In genomic region chr10:116892873-116893685, GRCh38 we compare ENCODE assay signal across 15 cellular contexts. TPM values are rescaled to one million over a fixed set of nuclear protein-coding genes. Genes with fewer than 3 reads are reported as not detected.
A peak's percentile ranks its signal among the peaks of the same experiment; 100 is the strongest.
DNase-seq lines count a peak whose midpoint lies in the region; ATAC-seq and TF ChIP-seq lines count a peak whose summit lies in the region.
"Had no signal": no experiment of that assay in that cellular context is flagged by ENCODE, and none has a peak within 500 bp of the region (broad histone marks: within the 10 kb centered on the region; RNA-seq: fewer than 3 reads in every experiment).

No MANE protein-coding gene starts in this region.

- peak overlapping the region; percentile 43; the same call in 1 of the 2 replicates for H3K27ac ChIP-seq in HEK293 (ENCODE audit: extremely low read depth, low read depth, low read length)
- H3K27ac ChIP-seq in body of pancreas: no peak overlapping the region
- H3K27ac ChIP-seq: suprapubic skin had no signal

- TF ChIP-seq POLR2A in body of pancreas (IDR thresholded peaks at IDR 0.05): no peak

- H3K9me3 Mint-ChIP-seq in central memory CD8-positive, alpha-beta T cell: no peaks in the 10 kb centered on the region
- H3K9me3 Mint-ChIP-seq in nephron: no peaks in the 10 kb centered on the region
- H3K9me3 Mint-ChIP-seq: activated CD4-positive, alpha-beta T cell treated with anti-CD3 and anti-CD28 coated beads, Interleukin-2, amount 10 ng/mL, durations not matched to agents 24 days and 14 days had no signal

- H3K9me3 ChIP-seq in HEK293 (ENCODE audit: control insufficient read depth, insufficient read depth, low read depth, low read length) (no peaks in the 10 kb centered on the region), body of pancreas (no peaks in the 10 kb centered on the region)
- H3K9me3 ChIP-seq: suprapubic skin had no signal

- TF ChIP-seq CTCF in HEK293 (tag by site-specific recombination; IDR thresholded peaks at IDR 0.05) (no peak), nephron (IDR thresholded peaks at IDR 0.05; ENCODE audit: unreplicated experiment in 3 of 3) (no peak), body of pancreas (IDR thresholded peaks at IDR 0.05) (no peak)

- no peak for ATAC-seq in central memory CD8-positive, alpha-beta T cell (replicated peaks; ENCODE audit: extremely low read depth, poor library complexity, severe bottlenecking)
- ATAC-seq in body of pancreas: no peak

- POLR2A ChIA-PET in HEK293 (lab: Yijun Ruan, JAX): no interaction called here

- H3K4me1 ChIP-seq in HEK293 (ENCODE audit: control insufficient read depth, insufficient read depth, low read length): peaks cover 23% of the 10 kb centered on the region
- H3K4me1 ChIP-seq in body of pancreas: peaks cover 12% of the 10 kb centered on the region

- CTCF ChIA-PET in HEK293 (lab: Yijun Ruan, JAX): interaction anchor here (0.6 to 3.5 kb wide), 5 partner anchors 96 to 1357 kb away, joined by 3 to 16 read pairs (median 4); no protein-coding TSS in a partner anchor

- no peaks in the 10 kb centered on the region for H3K27me3 ChIP-seq in body of pancreas
- H3K27me3 ChIP-seq: suprapubic skin had no signal

- intact Hi-C loops in body of pancreas (cut with DNase I): no loop called here

- H3K27me3 Mint-ChIP-seq in central memory CD8-positive, alpha-beta T cell: peaks cover 36% of the 10 kb centered on the region
- no peaks in the 10 kb centered on the region for H3K27me3 Mint-ChIP-seq in nephron (ENCODE audit: low read depth)

- H3K4me3 Mint-ChIP-seq in central memory CD8-positive, alpha-beta T cell: no peak overlapping the region
- peak overlapping the region; percentile 10 to 21 (median 20) for H3K4me3 Mint-ChIP-seq in nephron
- H3K4me3 Mint-ChIP-seq: activated CD4-positive, alpha-beta T cell treated with anti-CD3 and anti-CD28 coated beads, Interleukin-2, amount 10 ng/mL, durations not matched to agents 24 days and 14 days had no signal

- H3K36me3 ChIP-seq in HEK293 (ENCODE audit: control insufficient read depth in 2 of 2, insufficient read depth in 1 of 2, low read length in 2 of 2) (peaks cover 0 to 3% of the 10 kb centered on the region in 2 experiments; a peak in 1 of 3 replicates), body of pancreas (replicated peaks in 1 of 2; ENCODE audit: insufficient read depth in 1 of 2, low read depth in 2 of 2) (no peaks in the 10 kb centered on the region)

- WGBS in body of pancreas, 2 donors: 50 to 79% methylated on average over 11 of the region's 11 CpGs

- DNase-seq in NCI-H345 (lab: John Stamatoyannopoulos, UW): peak; percentile 65
- DNase-seq in central memory CD8-positive, alpha-beta T cell (ENCODE audit: low spot score in 2 of 2): no peak
- DNase-seq in activated naive CD4-positive, alpha-beta T cell (lab: John Stamatoyannopoulos, UW): no peak
- no peak for DNase-seq in activated CD4-positive, alpha-beta T cell treated with anti-CD3 and anti-CD28 coated beads for 1 hour
- DNase-seq in body of pancreas: no peak
- DNase-seq in COLO668 (lab: John Stamatoyannopoulos, UW; ENCODE audit: unreplicated experiment): no peak
- DNase-seq: activated CD4-positive, alpha-beta T cell treated with anti-CD3 and anti-CD28 coated beads, Interleukin-2, amount 10 ng/mL, durations not matched to agents 24 days and 14 days; C1 segment of cervical spinal cord; GDM1; NCI-H1048; OCI-M1 had no signal

- peak overlapping the region; percentile 41 for H3K27ac Mint-ChIP-seq in central memory CD8-positive, alpha-beta T cell (ENCODE audit: low read depth)
- H3K27ac Mint-ChIP-seq in nephron: peak overlapping the region; percentile 46 to 81 (median 71)
- H3K27ac Mint-ChIP-seq: activated CD4-positive, alpha-beta T cell treated with anti-CD3 and anti-CD28 coated beads, Interleukin-2, amount 10 ng/mL, durations not matched to agents 24 days and 14 days had no signal

- H3K36me3 Mint-ChIP-seq in central memory CD8-positive, alpha-beta T cell (ENCODE audit: insufficient read depth): no peaks in the 10 kb centered on the region
- H3K36me3 Mint-ChIP-seq in nephron (ENCODE audit: low read depth): no peaks in the 10 kb centered on the region

- no peaks in the 10 kb centered on the region for H3K4me1 Mint-ChIP-seq in central memory CD8-positive, alpha-beta T cell
- peaks cover 59% of the 10 kb centered on the region for H3K4me1 Mint-ChIP-seq in nephron
- H3K4me1 Mint-ChIP-seq: activated CD4-positive, alpha-beta T cell treated with anti-CD3 and anti-CD28 coated beads, Interleukin-2, amount 10 ng/mL, durations not matched to agents 24 days and 14 days had no signal

- no peak overlapping the region for H3K4me3 ChIP-seq in HEK293 (ENCODE audit: low read depth, low read length)
- H3K4me3 ChIP-seq in body of pancreas: no peak overlapping the region
- H3K4me3 ChIP-seq: smooth muscle cell, suprapubic skin had no signal

TF ChIP-seq in HEK293, 187 proteins besides CTCF, POLR2A, EP300 and RAD21 (continues in another document):
- no peak for TF ChIP-seq ZNF391 (tag by site-specific recombination; IDR thresholded peaks at IDR 0.05; ENCODE audit: borderline replicate concordance, low read depth)
- TF ChIP-seq ZSCAN30 (tag by site-specific recombination; IDR thresholded peaks at IDR 0.05): no peak
- 0 out of 2 replicates have a peak, but pooled peaks have one; percentile 58 for TF ChIP-seq ZBTB44 (tag by site-specific recombination; IDR thresholded peaks at IDR 0.05)
- peak; percentile 58 for TF ChIP-seq ZNF335 (tag by site-specific recombination; conservative IDR thresholded peaks at IDR 0.05)
- no peak for TF ChIP-seq ZNF266 (tag by site-specific recombination; IDR thresholded peaks at IDR 0.05; ENCODE audit: low read depth)
- TF ChIP-seq ZNF626 (tag by site-specific recombination; IDR thresholded peaks at IDR 0.05): no peak
- peak; percentile 58 for TF ChIP-seq SP7 (tag by site-specific recombination; IDR thresholded peaks at IDR 0.05)
- TF ChIP-seq MZF1 (tag by site-specific recombination; IDR thresholded peaks at IDR 0.05; ENCODE audit: borderline replicate concordance): peak; percentile 38; the same call in 1 of the 2 replicates
- peak; percentile 78 for TF ChIP-seq ZSCAN4 (tag by site-specific recombination; IDR thresholded peaks at IDR 0.05)
- no peak for TF ChIP-seq YY2 (tag by site-specific recombination; IDR thresholded peaks at IDR 0.05)
- TF ChIP-seq ZNF600 (tag by site-specific recombination; IDR thresholded peaks at IDR 0.05): peak; percentile 93
- no peak for TF ChIP-seq ZNF558 (tag by site-specific recombination; IDR thresholded peaks at IDR 0.05)
- TF ChIP-seq HIC1 (tag by site-specific recombination; IDR thresholded peaks at IDR 0.05): no peak
- 0 out of 2 replicates have a peak, but pooled peaks have one; percentile 18 for TF ChIP-seq ZFHX2 (tag by site-specific recombination; conservative IDR thresholded peaks at IDR 0.05)
- TF ChIP-seq TRIM28 (IDR thresholded peaks at IDR 0.05; ENCODE audit: borderline replicate concordance, low read length): peak; percentile 76
- TF ChIP-seq ZNF214 (tag by site-specific recombination; IDR thresholded peaks at IDR 0.05; ENCODE audit: borderline replicate concordance): no peak
- TF ChIP-seq ZNF248 (tag by site-specific recombination; IDR thresholded peaks at IDR 0.05): no peak

RNA-seq across cellular contexts. Expression of gene ENO4, which starts 43.8 kb away (rescaled TPM):
- 1 to 10 TPM in 1 of 2 donors, not detected in 1; 1.0 TPM for total RNA-seq in body of pancreas
- total RNA-seq: activated CD4-positive, alpha-beta T cell treated with anti-CD3 and anti-CD28 coated beads, Interleukin-2, amount 10 ng/mL, durations not matched to agents 24 days and 14 days had no signal
